ENCODE assay signal across 8 cellular contexts in genomic region chr4:41281038-41281634, GRCh38. TPM values are rescaled to one million over a fixed set of nuclear protein-coding genes. Genes with fewer than 3 reads are reported as not detected.
DNase-seq lines count a peak whose midpoint lies in the region; ATAC-seq, FAIRE-seq and TF ChIP-seq lines count a peak whose summit lies in the region.

No MANE protein-coding gene starts in this region.

- intact Hi-C loops in K562 (cut with micrococcal nuclease) (loop anchor here (1.0 to 5.0 kb wide), 4 partner anchors 363 to 1241 kb away; no protein-coding TSS in a partner anchor), spleen (cut with DNase I; ENCODE audit: low total_unique reads) (no loop called here)

- BruUV-seq in K562 (replicated peaks; lab: Mats Ljungman, UMichigan): no TSS peak

- H3K9me3 ChIP-seq in HAP-1: no peaks in the 10 kb centered on the region
- no peaks in the 10 kb centered on the region for H3K9me3 ChIP-seq in K562 (replicated peaks; ENCODE audit: control insufficient read depth, insufficient read depth, low read depth, low read length)
- no peaks in the 10 kb centered on the region for H3K9me3 ChIP-seq in spleen

- 1% methylated on average over 7 of the region's 7 CpGs for WGBS in K562 (ENCODE audit: insufficient coverage, low coverage, missing lambda C conversion rate)
- WGBS in spleen, 5 donors: 14 to 22% (median 17%) methylated on average over 7 of the region's 7 CpGs

- TF ChIP-seq CTCF in GM10266 (IDR thresholded peaks at IDR 0.05; ENCODE audit: control insufficient read depth, insufficient read depth, low read depth, missing control alignments) (peak; percentile 92), K562 (IDR thresholded peaks at IDR 0.05 in 2 of 3, conservative IDR thresholded peaks at IDR 0.05 in 1 of 3; ENCODE audit: insufficient read depth in 2 of 3, low read depth in 1 of 3, low read length in 3 of 3) (peak; percentile 73 to 92 (median 79)), spleen (IDR thresholded peaks at IDR 0.05 in 8 of 11, conservative IDR thresholded peaks at IDR 0.05 in 3 of 11) (peak; percentile 70 to 92 (median 81))

- H3K79me2 ChIP-seq in K562 (ENCODE audit: control insufficient read depth, insufficient read depth, low read length): no peaks in the 10 kb centered on the region

- TF ChIP-seq POLR2A in K562 (conservative IDR thresholded peaks at IDR 0.05): no peak
- TF ChIP-seq POLR2A in spleen (IDR thresholded peaks at IDR 0.05): no peak

- ATAC-seq in K562: peak; percentile 97

- no peak overlapping the region for H3K27ac ChIP-seq in K562 (ENCODE audit: extremely low read depth, low read depth, low read length)
- H3K27ac ChIP-seq in spleen: no peak overlapping the region

- POLR2A ChIA-PET in K562 (lab: Yijun Ruan, JAX): interaction anchor here (1.0 kb wide), 1 partner anchor 363 kb away, joined by 6 read pairs; no protein-coding TSS in a partner anchor

- no peak overlapping the region for H3K4me3 ChIP-seq in HAP-1
- H3K4me3 ChIP-seq in K562: no peak overlapping the region
- H3K4me3 ChIP-seq in spleen: no peak overlapping the region

- no peaks in the 10 kb centered on the region for H4K20me1 ChIP-seq in K562 (replicated peaks; ENCODE audit: control insufficient read depth, insufficient read depth, low read length)

- no peak for TF ChIP-seq EP300 in K562 (IDR thresholded peaks at IDR 0.05; ENCODE audit: low read length)

- H3K27me3 ChIP-seq in HAP-1 (ENCODE audit: low read depth): no peaks in the 10 kb centered on the region
- no peaks in the 10 kb centered on the region for H3K27me3 ChIP-seq in K562 (ENCODE audit: control insufficient read depth in 2 of 2, insufficient read depth in 2 of 2, low read length in 2 of 2)
- H3K27me3 ChIP-seq in spleen (replicated peaks in 1 of 7): peaks cover 0 to 27% (median 0%) of the 10 kb centered on the region in 7 donors

- DNase-seq in ACHN (peak; percentile 69), GM10266 (ENCODE audit: extremely low spot score) (peak; percentile 73), HAP-1 (ENCODE audit: low spot score in 2 of 2) (peak; percentile 78 to 87), KG1 (lab: John Stamatoyannopoulos, UW) (peak; percentile 53), NOMO-1 treated with DMSO at 0.1 percent for 48 hours (lab: John Stamatoyannopoulos, UW; ENCODE audit: unreplicated experiment) (peak; percentile 58), K562 (ENCODE audit: extremely low read depth in 1 of 4, low spot score in 3 of 4) (peak; percentile 65 to 74 (median 70)), iPS-NIHi7 (ENCODE audit: extremely low spot score) (peak; percentile 88), spleen (no peak)

- no peak overlapping the region for H2AFZ ChIP-seq in K562 (ENCODE audit: low read depth, low read length)

- FAIRE-seq in K562 (lab: Jason Lieb, UNC): peak; percentile 88

- peak; percentile 91 to 93 for TF ChIP-seq RAD21 in K562 (CRISPR knock-in tag; conservative IDR thresholded peaks at IDR 0.05 in 1 of 2, IDR thresholded peaks at IDR 0.05 in 1 of 2)

- H3K9me1 ChIP-seq in K562 (ENCODE audit: control insufficient read depth, insufficient read depth, low read length): no peaks in the 10 kb centered on the region

- no peak overlapping the region for H3K4me2 ChIP-seq in K562 (ENCODE audit: insufficient read depth, low read length)

- peaks cover 16% of the 10 kb centered on the region for H3K4me1 ChIP-seq in HAP-1
- H3K4me1 ChIP-seq in K562 (replicated peaks in 1 of 2; ENCODE audit: control insufficient read depth in 2 of 2, insufficient read depth in 2 of 2, low read length in 2 of 2): no peaks in the 10 kb centered on the region
- H3K4me1 ChIP-seq in spleen: no peaks in the 10 kb centered on the region

- CTCF ChIA-PET in K562 (lab: Yijun Ruan, JAX; ENCODE audit: low intra/inter-chr PET ratio): interaction anchor here (0.6 to 2.9 kb wide), 4 partner anchors 90 to 380 kb away, joined by 3 to 18 read pairs (median 6); no protein-coding TSS in a partner anchor

- in situ Hi-C loops in ACHN (cut with HindIII; ENCODE audit: low pct_ligation_motif_present, low pct_unique_long_range_greater_than_20kb, low sequenced_read_pairs): no loop called here
- in situ Hi-C loops in HAP-1 (cut with MboI; ENCODE audit: low sequenced_read_pairs): loop anchor here (10.0 to 25.0 kb wide), 2 partner anchors 374 to 606 kb away; no protein-coding TSS in a partner anchor
- in situ Hi-C loops in K562 (cut with MboI): loop anchor here (10.0 kb wide), 2 partner anchors 374 to 604 kb away; no protein-coding TSS in a partner anchor

- H3K36me3 ChIP-seq in HAP-1 (replicated peaks) (no peaks in the 10 kb centered on the region), K562 (ENCODE audit: control insufficient read depth, insufficient read depth, low read length) (no peaks in the 10 kb centered on the region), spleen (no peaks in the 10 kb centered on the region)

- no peak overlapping the region for H3K9ac ChIP-seq in K562 (ENCODE audit: insufficient read depth in 1 of 2, low read depth in 2 of 2, low read length in 2 of 2)

TF ChIP-seq in K562, 482 proteins besides CTCF, POLR2A, EP300 and RAD21 (continues in another document):
- TF ChIP-seq TCF3 (CRISPR knock-in tag; IDR thresholded peaks at IDR 0.05) (no peak), KLF1 (tag; IDR thresholded peaks at IDR 0.05) (no peak), ARID2 (IDR thresholded peaks at IDR 0.05) (peak; percentile 56; the same call in 1 of the 2 replicates), SRF (CRISPR knock-in tag; IDR thresholded peaks at IDR 0.05) (no peak), ZBED1 (IDR thresholded peaks at IDR 0.05) (no peak), RBM14 (IDR thresholded peaks at IDR 0.05; ENCODE audit: borderline replicate concordance, insufficient read depth, low read depth, low read length) (no peak), GABPB2 (CRISPR knock-in tag; conservative IDR thresholded peaks at IDR 0.05) (no peak), RUNX1 (IDR thresholded peaks at IDR 0.05; ENCODE audit: low read depth) (no peak), MECOM (CRISPR knock-in tag; IDR thresholded peaks at IDR 0.05) (no peak), ZBTB26 (CRISPR knock-in tag; IDR thresholded peaks at IDR 0.05) (no peak), ZBTB33 (CRISPR knock-in tag; IDR thresholded peaks at IDR 0.05) (no peak), RBM15 (IDR thresholded peaks at IDR 0.05; ENCODE audit: insufficient read depth, low read length) (no peak), SMC3 (conservative IDR thresholded peaks at IDR 0.05; ENCODE audit: insufficient read depth, low read depth, low read length) (peak; percentile 69)

RNA-seq across cellular contexts. Expression of gene UCHL1, which starts 24.4 kb away (rescaled TPM):
- total RNA-seq in K562 (2011; cell fraction: chromatin; rRNA removed; ENCODE audit: low replicate concordance): not detected in 2 replicates
- total RNA-seq in K562 (2011; cell fraction: nucleolus; rRNA removed): not detected in 2 replicates
- total RNA-seq in K562 (2011; cell fraction: nucleoplasm; rRNA removed): not detected in 2 replicates
- total RNA-seq in K562 (2014; rRNA removed): not detected in 2 replicates
- total RNA-seq in K562 (2014; rRNA removed; fragmentation: Illumina TruSeq; extraction: Trizol): not detected in 2 replicates
- not detected in 2 replicates for total RNA-seq in K562 (2015; rRNA removed; fragmentation: Illumina TruSeq; extraction: Trizol)
- 0.42 and 0.58 TPM in 2 replicates for total RNA-seq in K562 (2021)
- not detected in 2 replicates for polyA plus RNA-seq in K562 (2011; rRNA removed)
- polyA plus RNA-seq in K562 (2011; cell fraction: cytosol; rRNA removed): 0.09 and 0.13 TPM in 2 replicates
- not detected in 2 replicates for polyA plus RNA-seq in K562 (2011; cell fraction: nucleus; rRNA removed)
- not detected in 2 replicates for polyA plus RNA-seq in K562 (2012)
- not detected in 2 replicates for polyA plus RNA-seq in K562 (2014; fragmentation: Illumina TruSeq; extraction: Trizol)
- not detected for polyA plus RNA-seq in K562 (2014; fragmentation: Nextera tagmentation; extraction: Ambion mirVana)
- polyA plus RNA-seq in K562 (2014; rRNA removed): not detected in 2 replicates
- not detected in 2 replicates for polyA minus RNA-seq in K562 (2011; rRNA and poly(A)+ RNA removed)
- polyA minus RNA-seq in K562 (2011; cell fraction: cytosol; rRNA and poly(A)+ RNA removed): not detected in 2 replicates
- not detected in 2 replicates for polyA minus RNA-seq in K562 (2011; cell fraction: nucleus; rRNA and poly(A)+ RNA removed)
- 1 to 10 TPM; 1.6 to 7.4 (median 3.0) TPM for total RNA-seq in spleen
- polyA plus RNA-seq in spleen: 10 to 100 TPM in 1 of 3 donors, 1 to 10 TPM in 2; 3.5 to 11.2 (median 9.1) TPM
